1 cellular context compared by ENCODE assay signal in genomic region chr18:47689386-47689785, GRCh38.
TF ChIP-seq lines count a peak whose summit lies in the region.

No MANE protein-coding gene starts in this region.

TF ChIP-seq in GM23338, 12 proteins besides CTCF, POLR2A, EP300 and RAD21:
- no peak for TF ChIP-seq ZNF462 (CRISPR knock-in tag; IDR thresholded peaks at IDR 0.05)
- no peak for TF ChIP-seq NANOG (IDR thresholded peaks at IDR 0.05; ENCODE audit: borderline replicate concordance)
- no peak for TF ChIP-seq CREB1 (CRISPR knock-in tag; IDR thresholded peaks at IDR 0.05; ENCODE audit: low read depth)
